Comparison of ENCODE assay signal across 1 cellular context in genomic region chr1:43563779-43564616, GRCh38.
TF ChIP-seq lines count a peak whose summit lies in the region.

No MANE protein-coding gene starts in this region.

TF ChIP-seq in H1, 55 proteins besides CTCF, POLR2A, EP300 and RAD21:
- TF ChIP-seq HDAC2 (IDR thresholded peaks at IDR 0.05; ENCODE audit: borderline replicate concordance in 1 of 2, low read depth in 2 of 2, low read length in 2 of 2) (no peak), E2F6 (IDR thresholded peaks at IDR 0.05) (no peak), SRF (IDR thresholded peaks at IDR 0.05; ENCODE audit: low read depth, low read length) (no peak), CREB1 (IDR thresholded peaks at IDR 0.05) (no peak), SUZ12 (IDR thresholded peaks at IDR 0.05; ENCODE audit: low read length) (no peak)
TF ChIP-seq in H1: peak in this region for 0.
